25 cellular contexts compared by ENCODE assay signal in genomic region chr9:106668534-106668933, GRCh38.
"Had no signal": no experiment of that assay in that cellular context is flagged by ENCODE, and none has a peak within 500 bp of the region (broad histone marks: within the 10 kb centered on the region; RNA-seq: fewer than 3 reads in every experiment).

No MANE protein-coding gene starts in this region.

- H3K4me3 ChIP-seq: MG63 had no signal

- H3K36me3 ChIP-seq: MG63 had no signal

- H3K9me2 ChIP-seq: SK-N-SH had no signal

- H3K4me2 ChIP-seq: SK-N-SH had no signal

- ATAC-seq: HepG2, Panc1, PC-3 had no signal

- DNase-seq: IMR-90, Karpas-422, KG1, MG63, NCI-H1092, NCI-H1105 treated with DMSO at 0.1 percent for 48 hours, NCI-H1417 treated with DMSO at 0.1 percent for 48 hours, NCI-H146, NCI-H187, NCI-H2029, NCI-H2081 treated with DMSO at 0.1 percent for 48 hours, NCI-H2171, NCI-H226, NCI-H446, NCI-H510A, NCI-H524 treated with DMSO at 0.1 percent for 48 hours, NCI-H69, NCI-H774, PC-3, SHP77, SK-N-SH, SW 1271 had no signal

- H3K27me3 ChIP-seq: MG63 had no signal

- H3K9ac ChIP-seq: SK-N-SH had no signal

- H3K27ac ChIP-seq: RWPE1 had no signal

- H3K9me3 ChIP-seq: MG63, SK-N-SH had no signal
